ENCODE assay signal across 2 cellular contexts in the genomic region with DNA sequence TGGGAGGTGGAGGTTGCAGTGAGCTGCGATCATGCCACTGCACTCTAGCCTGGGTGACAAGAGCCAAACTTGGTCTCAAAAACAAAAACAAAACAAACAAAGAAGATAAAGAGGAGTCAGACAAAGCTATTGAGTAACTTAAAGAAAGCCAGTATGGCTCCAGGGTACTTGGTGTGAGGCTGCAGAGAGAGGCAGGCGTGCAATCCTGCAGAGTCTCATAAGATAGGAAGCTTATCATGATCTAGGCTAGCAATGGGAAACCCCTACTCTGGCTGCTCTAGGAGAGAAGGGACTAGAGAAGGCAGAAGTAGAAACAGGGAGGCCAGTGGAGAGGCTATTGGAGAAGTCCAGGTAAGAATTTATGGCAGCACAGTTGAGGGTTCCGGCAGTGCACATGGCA.
TF ChIP-seq lines count a peak whose summit lies in the region.

No MANE protein-coding gene starts in this region.

TF ChIP-seq in IMR-90, 13 proteins besides CTCF, POLR2A, EP300 and RAD21:
- no peak for TF ChIP-seq SMC3 (IDR thresholded peaks at IDR 0.05; ENCODE audit: low read depth, low read length)
- no peak for TF ChIP-seq MAFK (IDR thresholded peaks at IDR 0.05; ENCODE audit: low read depth, low read length)
- TF ChIP-seq MAZ (IDR thresholded peaks at IDR 0.05; ENCODE audit: borderline replicate concordance, low read depth, low read length), result no peak
- no peak for TF ChIP-seq CHD1 (IDR thresholded peaks at IDR 0.05; ENCODE audit: low read depth, low read length)
- no peak for TF ChIP-seq BHLHE40 (IDR thresholded peaks at IDR 0.05; ENCODE audit: low read depth, low read length)
- TF ChIP-seq, protein P1, sequence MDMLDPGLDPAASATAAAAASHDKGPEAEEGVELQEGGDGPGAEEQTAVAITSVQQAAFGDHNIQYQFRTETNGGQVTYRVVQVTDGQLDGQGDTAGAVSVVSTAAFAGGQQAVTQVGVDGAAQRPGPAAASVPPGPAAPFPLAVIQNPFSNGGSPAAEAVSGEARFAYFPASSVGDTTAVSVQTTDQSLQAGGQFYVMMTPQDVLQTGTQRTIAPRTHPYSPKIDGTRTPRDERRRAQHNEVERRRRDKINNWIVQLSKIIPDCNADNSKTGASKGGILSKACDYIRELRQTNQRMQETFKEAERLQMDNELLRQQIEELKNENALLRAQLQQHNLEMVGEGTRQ (IDR thresholded peaks at IDR 0.05; ENCODE audit: low read depth, low read length), result no peak
- no peak for TF ChIP-seq NFE2L2 (IDR thresholded peaks at IDR 0.05; ENCODE audit: low read depth, low read length)
- TF ChIP-seq FOS (IDR thresholded peaks at IDR 0.05; ENCODE audit: low read depth, low read length), result no peak
- no peak for TF ChIP-seq RCOR1 (IDR thresholded peaks at IDR 0.05; ENCODE audit: insufficient replicate concordance, low read length)
- TF ChIP-seq, protein P2, sequence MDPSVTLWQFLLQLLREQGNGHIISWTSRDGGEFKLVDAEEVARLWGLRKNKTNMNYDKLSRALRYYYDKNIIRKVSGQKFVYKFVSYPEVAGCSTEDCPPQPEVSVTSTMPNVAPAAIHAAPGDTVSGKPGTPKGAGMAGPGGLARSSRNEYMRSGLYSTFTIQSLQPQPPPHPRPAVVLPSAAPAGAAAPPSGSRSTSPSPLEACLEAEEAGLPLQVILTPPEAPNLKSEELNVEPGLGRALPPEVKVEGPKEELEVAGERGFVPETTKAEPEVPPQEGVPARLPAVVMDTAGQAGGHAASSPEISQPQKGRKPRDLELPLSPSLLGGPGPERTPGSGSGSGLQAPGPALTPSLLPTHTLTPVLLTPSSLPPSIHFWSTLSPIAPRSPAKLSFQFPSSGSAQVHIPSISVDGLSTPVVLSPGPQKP (IDR thresholded peaks at IDR 0.05; ENCODE audit: borderline replicate concordance, low read depth, low read length), result no peak
- no peak for TF ChIP-seq CEBPB (IDR thresholded peaks at IDR 0.05; ENCODE audit: low read depth, low read length)
- TF ChIP-seq MXI1 (IDR thresholded peaks at IDR 0.05; ENCODE audit: borderline replicate concordance, low read depth, low read length), result no peak
- no peak for TF ChIP-seq RFX5 (IDR thresholded peaks at IDR 0.05; ENCODE audit: low read depth, low read length)

TF ChIP-seq in K562, 482 proteins besides CTCF, POLR2A, EP300 and RAD21:
- TF ChIP-seq KDM4B (IDR thresholded peaks at IDR 0.05; ENCODE audit: borderline replicate concordance in 2 of 2, low read depth in 1 of 2) (no peak), NCOA4 (IDR thresholded peaks at IDR 0.05; ENCODE audit: partially characterized antibody) (no peak), SRSF1 (IDR thresholded peaks at IDR 0.05; ENCODE audit: low read depth, low read length) (no peak), CBX5 (IDR thresholded peaks at IDR 0.05; ENCODE audit: borderline replicate concordance, low read depth) (no peak)
- TF ChIP-seq, protein P3, sequence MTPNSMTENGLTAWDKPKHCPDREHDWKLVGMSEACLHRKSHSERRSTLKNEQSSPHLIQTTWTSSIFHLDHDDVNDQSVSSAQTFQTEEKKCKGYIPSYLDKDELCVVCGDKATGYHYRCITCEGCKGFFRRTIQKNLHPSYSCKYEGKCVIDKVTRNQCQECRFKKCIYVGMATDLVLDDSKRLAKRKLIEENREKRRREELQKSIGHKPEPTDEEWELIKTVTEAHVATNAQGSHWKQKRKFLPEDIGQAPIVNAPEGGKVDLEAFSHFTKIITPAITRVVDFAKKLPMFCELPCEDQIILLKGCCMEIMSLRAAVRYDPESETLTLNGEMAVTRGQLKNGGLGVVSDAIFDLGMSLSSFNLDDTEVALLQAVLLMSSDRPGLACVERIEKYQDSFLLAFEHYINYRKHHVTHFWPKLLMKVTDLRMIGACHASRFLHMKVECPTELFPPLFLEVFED (CRISPR knock-in tag; conservative IDR thresholded peaks at IDR 0.05), result no peak
- TF ChIP-seq, protein P4, sequence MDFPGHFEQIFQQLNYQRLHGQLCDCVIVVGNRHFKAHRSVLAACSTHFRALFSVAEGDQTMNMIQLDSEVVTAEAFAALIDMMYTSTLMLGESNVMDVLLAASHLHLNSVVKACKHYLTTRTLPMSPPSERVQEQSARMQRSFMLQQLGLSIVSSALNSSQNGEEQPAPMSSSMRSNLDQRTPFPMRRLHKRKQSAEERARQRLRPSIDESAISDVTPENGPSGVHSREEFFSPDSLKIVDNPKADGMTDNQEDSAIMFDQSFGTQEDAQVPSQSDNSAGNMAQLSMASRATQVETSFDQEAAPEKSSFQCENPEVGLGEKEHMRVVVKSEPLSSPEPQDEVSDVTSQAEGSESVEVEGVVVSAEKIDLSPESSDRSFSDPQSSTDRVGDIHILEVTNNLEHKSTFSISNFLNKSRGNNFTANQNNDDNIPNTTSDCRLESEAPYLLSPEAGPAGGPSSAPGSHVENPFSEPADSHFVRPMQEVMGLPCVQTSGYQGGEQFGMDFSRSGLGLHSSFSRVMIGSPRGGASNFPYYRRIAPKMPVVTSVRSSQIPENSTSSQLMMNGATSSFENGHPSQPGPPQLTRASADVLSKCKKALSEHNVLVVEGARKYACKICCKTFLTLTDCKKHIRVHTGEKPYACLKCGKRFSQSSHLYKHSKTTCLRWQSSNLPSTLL (IDR thresholded peaks at IDR 0.05), result no peak
